ENCODE assay signal across 23 cellular contexts in the genomic region with DNA sequence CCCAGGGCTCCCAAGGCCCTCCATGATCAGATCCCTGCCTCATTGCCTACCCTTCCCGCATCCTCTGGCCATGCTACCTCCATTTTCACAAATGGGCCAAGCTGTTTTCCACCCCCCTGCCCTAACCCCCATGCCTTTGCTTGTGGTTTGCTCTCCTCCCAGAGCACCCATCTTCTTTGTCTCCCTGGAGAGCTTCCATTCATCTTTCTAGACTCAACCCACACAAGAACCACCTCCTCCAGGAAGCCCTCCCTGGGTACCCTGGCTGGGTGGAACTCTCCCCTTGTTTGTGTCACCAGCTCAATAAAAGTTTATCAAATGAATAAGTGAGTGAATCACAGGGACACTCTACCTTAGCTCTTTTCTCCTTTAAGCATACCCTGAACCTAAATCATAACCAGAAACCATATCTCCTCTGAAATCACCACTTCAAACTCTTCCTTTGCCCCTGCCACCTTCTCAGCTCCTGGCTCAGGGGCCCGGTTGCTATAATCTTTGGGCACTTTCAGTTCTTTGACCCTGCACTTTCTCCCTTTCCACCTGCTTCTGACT. TPM values are rescaled to one million over a fixed set of nuclear protein-coding genes. Genes with fewer than 3 reads are reported as not detected.
DNase-seq lines count a peak whose midpoint lies in the region; ATAC-seq and TF ChIP-seq lines count a peak whose summit lies in the region.
"Had no signal": no experiment of that assay in that cellular context is flagged by ENCODE, and none has a peak within 500 bp of the region (broad histone marks: within the 10 kb centered on the region; RNA-seq: fewer than 3 reads in every experiment).

No MANE protein-coding gene starts in this region.

- no peak overlapping the region for H2BK12ac ChIP-seq in neuronal stem cell (ENCODE audit: low read length)

- H3K4me1 ChIP-seq in IMR-90 (ENCODE audit: control insufficient read depth, insufficient read depth, low read length) (peaks cover 10% of the 10 kb centered on the region), neuronal stem cell (ENCODE audit: control insufficient read depth in 2 of 2, insufficient read depth in 1 of 2, low read depth in 1 of 2, low read length in 2 of 2) (peaks cover 0 to 2% of the 10 kb centered on the region in 2 donors), stomach (peaks cover 0 to 8% (median 0%) of the 10 kb centered on the region in 4 donors)
- H3K4me1 ChIP-seq: Peyer's patch had no signal

- no TSS peak for BruUV-seq in IMR-90 (replicated peaks; lab: Mats Ljungman, UMichigan)

- H3K56ac ChIP-seq in IMR-90 (ENCODE audit: extremely low read depth, insufficient read depth, low read length), result no peak overlapping the region

- H3K4ac ChIP-seq in IMR-90 (ENCODE audit: low read depth, low read length) (no peak overlapping the region), neuronal stem cell (ENCODE audit: low read length) (no peak overlapping the region)

- no peak overlapping the region for H4K5ac ChIP-seq in IMR-90 (ENCODE audit: low read depth, low read length)

- H3K9me1 ChIP-seq in IMR-90 (ENCODE audit: insufficient read depth, low read length), result peaks cover 11% of the 10 kb centered on the region

- no peak overlapping the region for H3K4me3 ChIP-seq in IMR-90 (ENCODE audit: insufficient read depth, low read depth, low read length)
- no peak overlapping the region for H3K4me3 ChIP-seq in neuronal stem cell (ENCODE audit: low read length in 2 of 2)
- no peak overlapping the region for H3K4me3 ChIP-seq in stomach
- H3K4me3 ChIP-seq: GM12878, Peyer's patch had no signal

- peaks cover 3% of the 10 kb centered on the region; the same call in 1 of the 2 replicates for H4K20me1 ChIP-seq in IMR-90 (ENCODE audit: insufficient read depth, low read length)

- H2BK20ac ChIP-seq in IMR-90 (ENCODE audit: low read depth, low read length), result peak overlapping the region; percentile 45; the same call in 1 of the 2 replicates

- no peak for DNase-seq in activated naive CD4-positive, alpha-beta T cell treated with anti-CD3 and anti-CD28 coated beads, Interleukin-2, amount 50 U/mL, for 72 hours (ENCODE audit: low spot score in 2 of 2)
- no peak for DNase-seq in activated naive CD4-positive, alpha-beta T cell (lab: John Stamatoyannopoulos, UW)
- DNase-seq in IMR-90, result no peak
- DNase-seq in neuronal stem cell (ENCODE audit: low spot score), result no peak
- no peak for DNase-seq in T-cell
- no peak for DNase-seq in stimulated activated naive CD8-positive, alpha-beta T cell treated with anti-CD3 and anti-CD28 coated beads, Interleukin-15, amount 100 ng/mL, for 72 hours
- no peak for DNase-seq in stomach
- DNase-seq: BE2C; CD4-positive, alpha-beta T cell; COR-L47; DMS79; H7; KBM-7; NCI-H1092; NCI-H1436; NCI-H187 treated with DMSO at 0.1 percent for 48 hours; NCI-H2227 treated with DMSO at 0.1 percent for 48 hours; NCI-H510A; NCI-H748 treated with DMSO at 0.1 percent for 48 hours; Peyer's patch had no signal

- WGBS in IMR-90 (ENCODE audit: extremely low coverage in 2 of 2, insufficient read length in 1 of 2), 2 experiments, result 100% methylated on average over 1 of the region's 2 CpGs; no CpG with 5 or more reads in 1 of the 2 experiments
- WGBS in neuronal stem cell (ENCODE audit: extremely low coverage in 2 of 2, insufficient read length in 2 of 2, insufficient replicate concordance in 1 of 2), 2 donors, result no CpG with 5 or more reads among the region's 2 CpGs
- WGBS in stomach, 5 donors, result 75 to 84% (median 75%) methylated on average over 2 of the region's 2 CpGs

- no peak for TF ChIP-seq POLR2A in IMR-90 (IDR thresholded peaks at IDR 0.05; ENCODE audit: low read depth, low read length)
- no peak for TF ChIP-seq POLR2A in stomach (IDR thresholded peaks at IDR 0.05)

- no peak overlapping the region for H4K91ac ChIP-seq in IMR-90 (ENCODE audit: insufficient read depth, low read depth, low read length)
- no peak overlapping the region for H4K91ac ChIP-seq in neuronal stem cell (ENCODE audit: low read depth, low read length, poor library complexity)

- H2BK15ac ChIP-seq in IMR-90 (ENCODE audit: low read depth, low read length), result no peak overlapping the region
- H2BK15ac ChIP-seq in neuronal stem cell (ENCODE audit: low read length), result peak overlapping the region; percentile 3

- peaks cover 0 to 14% (median 2%) of the 10 kb centered on the region in 3 donors for H3K4me1 Mint-ChIP-seq in T-cell
- peaks cover 19% of the 10 kb centered on the region for H3K4me1 Mint-ChIP-seq in stimulated activated naive CD8-positive, alpha-beta T cell treated with anti-CD3 and anti-CD28 coated beads, Interleukin-15, amount 100 ng/mL, for 72 hours

- POLR2A ChIA-PET in IMR-90 (lab: Charles Lee; ENCODE audit: unreplicated experiment), result no interaction called here
- POLR2A ChIA-PET in T-cell (lab: Charles Lee), result interaction anchor here in 1 of 2 donors (0.6 kb wide), 1 partner anchor 147 kb away, joined by 3 read pairs; no protein-coding TSS in a partner anchor

- no peaks in the 10 kb centered on the region for H3K36me3 Mint-ChIP-seq in activated naive CD4-positive, alpha-beta T cell treated with anti-CD3 and anti-CD28 coated beads, Interleukin-2, amount 50 U/mL, for 72 hours
- H3K36me3 Mint-ChIP-seq in T-cell, result no peaks in the 10 kb centered on the region

- no peak overlapping the region for H3K4me3 Mint-ChIP-seq in T-cell
- no peak overlapping the region for H3K4me3 Mint-ChIP-seq in stimulated activated naive CD8-positive, alpha-beta T cell treated with anti-CD3 and anti-CD28 coated beads, Interleukin-15, amount 100 ng/mL, for 72 hours
- H3K4me3 Mint-ChIP-seq: CD4-positive, alpha-beta T cell had no signal

- no peak overlapping the region for H3K27ac ChIP-seq in IMR-90 (ENCODE audit: insufficient read depth, low read length)
- H3K27ac ChIP-seq in neuronal stem cell (replicated peaks; ENCODE audit: low read length), result no peak overlapping the region
- no peak overlapping the region for H3K27ac ChIP-seq in stomach
- H3K27ac ChIP-seq: Peyer's patch had no signal

- TF ChIP-seq RAD21 in IMR-90 (IDR thresholded peaks at IDR 0.05; ENCODE audit: low read length), result no peak

- H3K9me3 ChIP-seq in IMR-90 (ENCODE audit: control insufficient read depth, insufficient read depth, low read length) (no peaks in the 10 kb centered on the region), neuronal stem cell (replicated peaks in 1 of 2; ENCODE audit: control insufficient read depth in 2 of 2, insufficient read depth in 1 of 2, low read depth in 1 of 2, low read length in 2 of 2) (peaks cover 0 to 2% of the 10 kb centered on the region in 2 donors), stomach (no peaks in the 10 kb centered on the region)
- H3K9me3 ChIP-seq: BE2C, Peyer's patch had no signal

- H2AK5ac ChIP-seq in IMR-90 (ENCODE audit: low read depth, low read length) (no peak overlapping the region; the same call in 1 of the 2 replicates), neuronal stem cell (ENCODE audit: low read depth, low read length) (no peak overlapping the region)

- dilution Hi-C loops in IMR-90 (cut with HindIII; ENCODE audit: low sequenced_read_pairs, unreplicated experiment), result no loop called here

- intact Hi-C loops in IMR-90 (cut with micrococcal nuclease), result no loop called here
- intact Hi-C loops in stomach (cut with DNase I; ENCODE audit: low total_unique reads), result no loop called here

- no peak for TF ChIP-seq CTCF in IMR-90 (conservative IDR thresholded peaks at IDR 0.05; ENCODE audit: low read depth, low read length)
- TF ChIP-seq CTCF in stomach (IDR thresholded peaks at IDR 0.05), result no peak

- TF ChIP-seq EP300 in stomach (IDR thresholded peaks at IDR 0.05), result no peak

- H2BK120ac ChIP-seq in IMR-90 (ENCODE audit: low read depth, low read length) (no peak overlapping the region; the same call in 1 of the 2 replicates), neuronal stem cell (ENCODE audit: low read depth, low read length) (no peak overlapping the region)

- no peaks in the 10 kb centered on the region for H3K9me3 Mint-ChIP-seq in activated naive CD4-positive, alpha-beta T cell treated with anti-CD3 and anti-CD28 coated beads, Interleukin-2, amount 50 U/mL, for 72 hours
- H3K9me3 Mint-ChIP-seq in T-cell, result no peaks in the 10 kb centered on the region
- no peaks in the 10 kb centered on the region for H3K9me3 Mint-ChIP-seq in stimulated activated naive CD8-positive, alpha-beta T cell treated with anti-CD3 and anti-CD28 coated beads, Interleukin-15, amount 100 ng/mL, for 72 hours
- H3K9me3 Mint-ChIP-seq: CD4-positive, alpha-beta T cell had no signal

- H3K23ac ChIP-seq in IMR-90 (ENCODE audit: low read depth, low read length), result no peak overlapping the region
- no peak overlapping the region for H3K23ac ChIP-seq in neuronal stem cell (ENCODE audit: low read depth, low read length, poor library complexity)

- in situ Hi-C loops in IMR-90 (cut with MboI; ENCODE audit: low sequenced_read_pairs), result no loop called here

- H3K27ac Mint-ChIP-seq in activated naive CD4-positive, alpha-beta T cell treated with anti-CD3 and anti-CD28 coated beads, Interleukin-2, amount 50 U/mL, for 72 hours, result peak overlapping the region in 1 of 2 donors; percentile 16
- H3K27ac Mint-ChIP-seq in T-cell, result no peak overlapping the region
- peak overlapping the region in 1 of 2 donors; percentile 3 for H3K27ac Mint-ChIP-seq in stimulated activated naive CD8-positive, alpha-beta T cell treated with anti-CD3 and anti-CD28 coated beads, Interleukin-15, amount 100 ng/mL, for 72 hours
- H3K27ac Mint-ChIP-seq: CD4-positive, alpha-beta T cell had no signal

- H3K79me1 ChIP-seq in IMR-90 (ENCODE audit: low read depth in 1 of 2, low read length in 2 of 2), result no peaks in the 10 kb centered on the region
- H3K79me1 ChIP-seq in neuronal stem cell (ENCODE audit: low read depth, low read length), result peaks cover 2% of the 10 kb centered on the region

- H4K8ac ChIP-seq in IMR-90 (ENCODE audit: low read depth in 2 of 2, low read length in 2 of 2) (no peak overlapping the region), neuronal stem cell (ENCODE audit: low read depth, low read length) (no peak overlapping the region)

- peak; percentile 58 to 63 for ATAC-seq in activated naive CD4-positive, alpha-beta T cell treated with anti-CD3 and anti-CD28 coated beads, Interleukin-2, amount 50 U/mL, for 72 hours
- no peak for ATAC-seq in IMR-90 (ENCODE audit: low read depth)
- no peak for ATAC-seq in T-cell (replicated peaks in 1 of 4)
- ATAC-seq in stimulated activated naive CD8-positive, alpha-beta T cell treated with anti-CD3 and anti-CD28 coated beads, Interleukin-15, amount 100 ng/mL, for 72 hours, result no peak
- ATAC-seq: GM12878 had no signal

- H3K9ac ChIP-seq in IMR-90 (ENCODE audit: low read depth, low read length) (no peak overlapping the region), neuronal stem cell (ENCODE audit: low read depth, low read length, poor library complexity) (no peak overlapping the region)

- H3K27me3 Mint-ChIP-seq in T-cell, result no peaks in the 10 kb centered on the region
- H3K27me3 Mint-ChIP-seq in stimulated activated naive CD8-positive, alpha-beta T cell treated with anti-CD3 and anti-CD28 coated beads, Interleukin-15, amount 100 ng/mL, for 72 hours, result peaks cover 16% of the 10 kb centered on the region
- H3K27me3 Mint-ChIP-seq: CD4-positive, alpha-beta T cell had no signal

- H3K4me2 ChIP-seq in IMR-90 (ENCODE audit: low read depth, low read length) (no peak overlapping the region), neuronal stem cell (ENCODE audit: insufficient read depth, low read length, poor library complexity, severe bottlenecking) (no peak overlapping the region)

- H3K27me3 ChIP-seq in IMR-90 (ENCODE audit: control insufficient read depth, insufficient read depth, low read length) (peaks cover 4% of the 10 kb centered on the region; the same call in 1 of the 2 replicates), neuronal stem cell (ENCODE audit: control insufficient read depth in 3 of 3, insufficient read depth in 3 of 3, low read depth in 1 of 3, low read length in 3 of 3) (peaks cover 0 to 28% (median 0%) of the 10 kb centered on the region in 3 experiments), stomach (peaks cover 0 to 20% (median 0%) of the 10 kb centered on the region in 3 donors)
- H3K27me3 ChIP-seq: BE2C, Peyer's patch had no signal

- no peak overlapping the region for H2AK9ac ChIP-seq in IMR-90 (replicated peaks; ENCODE audit: low read depth, low read length, poor library complexity)

- CTCF ChIA-PET in IMR-90 (lab: Yijun Ruan, JAX) (interaction anchor here (0.6 to 0.8 kb wide), 2 partner anchors 15 to 919 kb away, joined by 3 to 7 read pairs; no protein-coding TSS in a partner anchor), T-cell (lab: Charles Lee) (interaction anchor here in 1 of 2 donors (1.6 kb wide), 1 partner anchor 56 kb away, joined by 5 read pairs; no protein-coding TSS in a partner anchor)

- H3K18ac ChIP-seq in IMR-90 (ENCODE audit: low read depth, low read length) (no peak overlapping the region), neuronal stem cell (ENCODE audit: low read length) (no peak overlapping the region)

- H2AFZ ChIP-seq in IMR-90 (replicated peaks; ENCODE audit: low read length, poor library complexity), result no peak overlapping the region
- H2AFZ ChIP-seq in neuronal stem cell (ENCODE audit: low read length), result no peak overlapping the region

- H3K36me3 ChIP-seq in IMR-90 (ENCODE audit: control insufficient read depth, insufficient read depth, low read length) (no peaks in the 10 kb centered on the region), neuronal stem cell (replicated peaks in 1 of 2; ENCODE audit: control insufficient read depth in 2 of 2, insufficient read depth in 2 of 2, low read length in 2 of 2) (peaks cover 0 to 1% of the 10 kb centered on the region in 2 donors), stomach (no peaks in the 10 kb centered on the region)
- H3K36me3 ChIP-seq: BE2C, Peyer's patch had no signal

- H2BK5ac ChIP-seq in IMR-90 (ENCODE audit: low read depth, low read length, poor library complexity, severe bottlenecking) (no peak overlapping the region), neuronal stem cell (ENCODE audit: low read length) (no peak overlapping the region)

- H3K14ac ChIP-seq in IMR-90 (replicated peaks; ENCODE audit: low read depth, low read length), result no peak overlapping the region
- no peak overlapping the region for H3K14ac ChIP-seq in neuronal stem cell (ENCODE audit: low read length)

RNA-seq across cellular contexts. Expression of gene SCN4A, which starts 2.9 kb away (rescaled TPM):
- total RNA-seq in activated naive CD4-positive, alpha-beta T cell treated with anti-CD3 and anti-CD28 coated beads, Interleukin-2, amount 50 U/mL, for 72 hours, result under 1 TPM in 1 of 2 donors, not detected in 1; 0.10 TPM
- not detected in 2 replicates for total RNA-seq in IMR-90 (2012; rRNA removed)
- not detected in 2 replicates for polyA plus RNA-seq in IMR-90 (2012; rRNA removed)
- under 0.01 TPM in 1 of 2 replicates, not detected in the other for polyA plus RNA-seq in IMR-90 (2012; cell fraction: cytosol; rRNA removed)
- 0.01 and 0.07 TPM in 2 replicates for polyA plus RNA-seq in IMR-90 (2012; cell fraction: nucleus; rRNA removed; ENCODE audit: low replicate concordance)
- polyA plus RNA-seq in neuronal stem cell (2013, experiment 1 of 2), result 3.9 TPM
- 3.8 TPM for polyA plus RNA-seq in neuronal stem cell (2013, experiment 2 of 2)
- total RNA-seq in T-cell, result under 1 TPM in 3 of 5 donors, not detected in 2; 0.13 to 0.18 (median 0.13) TPM
- 1 to 10 TPM in 3 of 5 donors, not detected in 2; 1.2 to 2.7 (median 2.4) TPM for total RNA-seq in stomach
- polyA plus RNA-seq in stomach, result under 1 TPM; 0.05 to 0.31 (median 0.19) TPM
- total RNA-seq: SK-MEL-5 had no signal

RNA-seq across cellular contexts. Expression of gene PRR29, which starts 22.5 kb away (rescaled TPM):
- total RNA-seq in activated naive CD4-positive, alpha-beta T cell treated with anti-CD3 and anti-CD28 coated beads, Interleukin-2, amount 50 U/mL, for 72 hours, result 1 to 10 TPM in 1 of 2 donors, under 1 TPM in 1; 0.86 to 1.8 TPM
- total RNA-seq in IMR-90 (2012; rRNA removed) (under 0.01 TPM in 1 of 2 replicates, not detected in the other), T-cell (1 to 10 TPM in 3 of 5 donors, under 1 TPM in 2; 0.50 to 1.9 (median 1.1) TPM), stomach (under 1 TPM in 1 of 5 donors, not detected in 4; 0.92 TPM)
- polyA plus RNA-seq in IMR-90 (2012; rRNA removed) (0.11 and 0.17 TPM in 2 replicates), stomach (under 1 TPM in 2 of 3 donors, not detected in 1; 0.08 to 0.50 TPM)
- 0.37 and 1.6 TPM in 2 replicates for polyA plus RNA-seq in IMR-90 (2012; cell fraction: cytosol; rRNA removed)
- 1.4 and 1.5 TPM in 2 replicates for polyA plus RNA-seq in IMR-90 (2012; cell fraction: nucleus; rRNA removed; ENCODE audit: low replicate concordance)
- 0.43 TPM for polyA plus RNA-seq in neuronal stem cell (2013, experiment 1 of 2)
- polyA plus RNA-seq in neuronal stem cell (2013, experiment 2 of 2), result 0.57 TPM
- total RNA-seq: A673, SK-MEL-5 had no signal

RNA-seq across cellular contexts. Expression of gene CD79B, which starts 43.5 kb away (rescaled TPM):
- 10 to 100 TPM; 28.7 to 52.6 TPM for total RNA-seq in activated naive CD4-positive, alpha-beta T cell treated with anti-CD3 and anti-CD28 coated beads, Interleukin-2, amount 50 U/mL, for 72 hours
- not detected in 2 replicates for total RNA-seq in IMR-90 (2012; rRNA removed)
- polyA plus RNA-seq in IMR-90 (2012; rRNA removed), result not detected in 2 replicates
- not detected in 2 replicates for polyA plus RNA-seq in IMR-90 (2012; cell fraction: cytosol; rRNA removed)
- polyA plus RNA-seq in IMR-90 (2012; cell fraction: nucleus; rRNA removed; ENCODE audit: low replicate concordance), result not detected in 2 replicates
- polyA plus RNA-seq in neuronal stem cell (2013, experiment 1 of 2), result 0.71 TPM
- polyA plus RNA-seq in neuronal stem cell (2013, experiment 2 of 2), result 0.79 TPM
- 10 to 100 TPM; 13.4 to 53.1 (median 27.7) TPM for total RNA-seq in T-cell
- 1 to 10 TPM in 2 of 5 donors, not detected in 3; 4.8 to 5.3 TPM for total RNA-seq in stomach
- 1 to 10 TPM; 1.7 to 9.7 (median 8.1) TPM for polyA plus RNA-seq in stomach

RNA-seq across cellular contexts. Expression of gene ICAM2, which starts 44.8 kb away (rescaled TPM):
- 10 to 100 TPM; 21.9 to 45.2 TPM for total RNA-seq in activated naive CD4-positive, alpha-beta T cell treated with anti-CD3 and anti-CD28 coated beads, Interleukin-2, amount 50 U/mL, for 72 hours
- total RNA-seq in IMR-90 (2012; rRNA removed), result 0.28 TPM in 1 of 2 replicates, not detected in the other
- polyA plus RNA-seq in IMR-90 (2012; rRNA removed), result 0.12 and 0.17 TPM in 2 replicates
- polyA plus RNA-seq in IMR-90 (2012; cell fraction: cytosol; rRNA removed), result 0.38 and 0.51 TPM in 2 replicates
- 0.08 and 0.14 TPM in 2 replicates for polyA plus RNA-seq in IMR-90 (2012; cell fraction: nucleus; rRNA removed; ENCODE audit: low replicate concordance)
- 0.10 TPM for polyA plus RNA-seq in neuronal stem cell (2013, experiment 1 of 2)
- not detected for polyA plus RNA-seq in neuronal stem cell (2013, experiment 2 of 2)
- total RNA-seq in T-cell, result 100 to 1,000 TPM in 3 of 5 donors, 10 to 100 TPM in 2; 69.6 to 132 (median 116) TPM
- total RNA-seq in stomach, result 10 to 100 TPM in 1 of 5 donors, 1 to 10 TPM in 2, not detected in 2; 4.7 to 25.3 (median 9.9) TPM
- 10 to 100 TPM in 2 of 3 donors, 1 to 10 TPM in 1; 8.2 to 15.4 (median 11.5) TPM for polyA plus RNA-seq in stomach

RNA-seq across cellular contexts. Expression of gene GH1, which starts 57.0 kb away (rescaled TPM):
- total RNA-seq in activated naive CD4-positive, alpha-beta T cell treated with anti-CD3 and anti-CD28 coated beads, Interleukin-2, amount 50 U/mL, for 72 hours, result 1 to 10 TPM in 1 of 2 donors, not detected in 1; 1.0 TPM
- not detected in 2 replicates for total RNA-seq in IMR-90 (2012; rRNA removed)
- polyA plus RNA-seq in IMR-90 (2012; rRNA removed), result not detected in 2 replicates
- polyA plus RNA-seq in IMR-90 (2012; cell fraction: cytosol; rRNA removed), result not detected in 2 replicates
- polyA plus RNA-seq in IMR-90 (2012; cell fraction: nucleus; rRNA removed; ENCODE audit: low replicate concordance), result not detected in 2 replicates
- polyA plus RNA-seq in neuronal stem cell (2013, experiment 1 of 2), result 0.08 TPM
- polyA plus RNA-seq in neuronal stem cell (2013, experiment 2 of 2), result 0.24 TPM
- not detected for total RNA-seq in T-cell
- total RNA-seq in stomach, result not detected
- polyA plus RNA-seq in stomach, result not detected
- total RNA-seq: A673; CD4-positive, alpha-beta T cell; GM12878; H7; Peyer's patch; SK-MEL-5 had no signal

Comparison
In these comparisons a context has a peak if more than half of its experiments do, and no peak if none do; other contexts are left out.
1. ATAC-seq: peak in activated naive CD4-positive, alpha-beta T cell treated with anti-CD3 and anti-CD28 coated beads, Interleukin-2, amount 50 U/mL, for 72 hours (2 of 2); none in IMR-90 (single experiment), T-cell (0 of 4) and stimulated activated naive CD8-positive, alpha-beta T cell treated with anti-CD3 and anti-CD28 coated beads, Interleukin-15, amount 100 ng/mL, for 72 hours (single experiment).